Comparison of ENCODE assay signal across 35 cellular contexts in genomic region chr1:42057800-42058199, GRCh38.
"Had no signal": no experiment of that assay in that cellular context is flagged by ENCODE, and none has a peak within 500 bp of the region (broad histone marks: within the 10 kb centered on the region; RNA-seq: fewer than 3 reads in every experiment).

No MANE protein-coding gene starts in this region.

- DNase-seq: Karpas-422, Kasumi-1, MG63, MM.1S, MV-4-11, NCI-H1048, NCI-H1092, NCI-H1092 treated with DMSO at 0.1 percent for 48 hours, NCI-H1105, NCI-H1105 treated with DMSO at 0.1 percent for 48 hours, NCI-H1417, NCI-H1436, NCI-H1436 treated with DMSO at 0.1 percent for 48 hours, NCI-H146, NCI-H1694, NCI-H1694 treated with DMSO at 0.1 percent for 48 hours, NCI-H187, NCI-H187 treated with DMSO at 0.1 percent for 48 hours, NCI-H1930, NCI-H2029, NCI-H2029 treated with DMSO at 0.1 percent for 48 hours, NCI-H2081, NCI-H2081 treated with DMSO at 0.1 percent for 48 hours, NCI-H2107, NCI-H2171, NCI-H2171 treated with DMSO at 0.1 percent for 48 hours, NCI-H2227 treated with DMSO at 0.1 percent for 48 hours, NCI-H226, NCI-H345, NCI-H446, NCI-H446 treated with DMSO at 0.1 percent for 48 hours, NCI-H510A, NCI-H510A treated with DMSO at 0.1 percent for 48 hours, NCI-H524, NCI-H524 treated with DMSO at 0.1 percent for 48 hours had no signal

- H3K36me3 ChIP-seq: MG63 had no signal

- H3K4me3 ChIP-seq: MG63 had no signal

- H3K27me3 ChIP-seq: MG63 had no signal
